Comparison of ENCODE assay signal across 15 cellular contexts in the genomic region with DNA sequence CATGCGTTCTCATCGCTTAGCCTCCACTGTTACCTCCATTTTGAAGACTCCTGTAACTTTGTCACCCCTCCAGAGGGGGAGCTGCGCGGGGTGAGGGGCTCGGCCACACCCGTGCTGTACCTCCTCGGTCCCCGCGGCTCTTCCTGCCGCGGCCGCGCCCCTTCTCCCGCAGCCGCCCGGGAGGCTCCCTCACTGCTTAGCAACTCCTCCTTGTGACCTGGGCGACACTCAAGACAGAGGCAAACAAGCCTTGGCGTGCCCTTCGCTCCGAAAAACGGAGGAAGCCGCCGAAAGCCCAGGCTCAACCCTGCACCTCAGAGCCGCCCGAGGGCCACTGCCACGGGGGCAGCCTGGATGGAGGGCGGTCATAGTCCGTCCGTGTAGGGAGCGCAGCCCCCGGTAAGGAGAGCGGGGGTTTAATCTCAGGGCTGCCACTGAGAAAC.
DNase-seq lines count a peak whose midpoint lies in the region; ATAC-seq and TF ChIP-seq lines count a peak whose summit lies in the region.
"Had no signal": no experiment of that assay in that cellular context is flagged by ENCODE, and none has a peak within 500 bp of the region (broad histone marks: within the 10 kb centered on the region; RNA-seq: fewer than 3 reads in every experiment).

No MANE protein-coding gene starts in this region.

- no peak overlapping the region for H2BK12ac ChIP-seq in mesenchymal stem cell (ENCODE audit: low read length in 2 of 2)

- H3K27ac ChIP-seq in epithelial cell of prostate (peak overlapping the region; percentile 45), mesenchymal stem cell (ENCODE audit: low read length, poor library complexity, severe bottlenecking) (no peak overlapping the region), suprapubic skin (peak overlapping the region; percentile 29)
- H3K27ac ChIP-seq: psoas muscle, SJCRH30, vagina had no signal

- H3K23ac ChIP-seq in mesenchymal stem cell (ENCODE audit: low read length in 2 of 2), result no peak overlapping the region

- H3K18ac ChIP-seq in mesenchymal stem cell (ENCODE audit: low read depth in 1 of 2, low read length in 2 of 2), result peak overlapping the region; percentile 41 to 72

- no peaks in the 10 kb centered on the region for H3K79me1 ChIP-seq in mesenchymal stem cell (replicated peaks; ENCODE audit: low read length, poor library complexity, severe bottlenecking)

- H3K4me3 Mint-ChIP-seq in activated naive CD4-positive, alpha-beta T cell treated with anti-CD3 and anti-CD28 coated beads, Interleukin-2, amount 50 U/mL, for 24 hours, result no peak overlapping the region

- peak overlapping the region; percentile 15 for H2AFZ ChIP-seq in mesenchymal stem cell (ENCODE audit: low read depth, low read length)

- H3K4me1 ChIP-seq in mesenchymal stem cell (ENCODE audit: control insufficient read depth, insufficient read depth, low read depth, low read length) (peaks cover 4% of the 10 kb centered on the region), suprapubic skin (peaks cover 29% of the 10 kb centered on the region)
- H3K4me1 ChIP-seq: psoas muscle had no signal

- no peaks in the 10 kb centered on the region for H3K36me3 Mint-ChIP-seq in activated naive CD4-positive, alpha-beta T cell treated with anti-CD3 and anti-CD28 coated beads, Interleukin-2, amount 50 U/mL, for 24 hours

- TF ChIP-seq CTCF in suprapubic skin (IDR thresholded peaks at IDR 0.05), result no peak

- H3K4ac ChIP-seq in mesenchymal stem cell (ENCODE audit: low read depth in 1 of 2, low read length in 2 of 2), result peak overlapping the region in 1 of 2 experiments; percentile 40

- no peak overlapping the region for H2BK5ac ChIP-seq in mesenchymal stem cell (ENCODE audit: low read depth, low read length, poor library complexity, severe bottlenecking)

- H3K27me3 ChIP-seq in mesenchymal stem cell (ENCODE audit: control insufficient read depth in 1 of 2, insufficient read depth in 1 of 2, low read length in 2 of 2), result peaks cover 0 to 8% of the 10 kb centered on the region in 2 experiments
- H3K27me3 ChIP-seq in suprapubic skin, result no peaks in the 10 kb centered on the region
- H3K27me3 ChIP-seq: SJCRH30, vagina had no signal

- H3K9ac ChIP-seq in mesenchymal stem cell (ENCODE audit: low read length), result no peak overlapping the region

- H3K4me3 ChIP-seq in mesenchymal stem cell (ENCODE audit: insufficient read depth in 1 of 2, low read depth in 1 of 2, low read length in 2 of 2) (no peak overlapping the region), suprapubic skin (peak overlapping the region; percentile 33)
- H3K4me3 ChIP-seq: psoas muscle, SJCRH30, vagina had no signal

- no peak overlapping the region for H4K91ac ChIP-seq in mesenchymal stem cell (ENCODE audit: low read length)

- no peak overlapping the region for H3K14ac ChIP-seq in mesenchymal stem cell (ENCODE audit: low read length in 2 of 2)

- H3K4me1 Mint-ChIP-seq in activated naive CD4-positive, alpha-beta T cell treated with anti-CD3 and anti-CD28 coated beads, Interleukin-2, amount 50 U/mL, for 24 hours, result peaks cover 52% of the 10 kb centered on the region

- no peak for ATAC-seq in GM18520 (IDR thresholded peaks at IDR 0.05; ENCODE audit: unreplicated experiment)

- H3K4me2 ChIP-seq in mesenchymal stem cell (ENCODE audit: low read length, poor library complexity, severe bottlenecking), result no peak overlapping the region

- no peak overlapping the region for H2AK5ac ChIP-seq in mesenchymal stem cell (ENCODE audit: low read length, severe bottlenecking)

- peak overlapping the region; percentile 23 for H3K27ac Mint-ChIP-seq in activated naive CD4-positive, alpha-beta T cell treated with anti-CD3 and anti-CD28 coated beads, Interleukin-2, amount 50 U/mL, for 24 hours

- DNase-seq in activated naive CD4-positive, alpha-beta T cell treated with Interleukin-2 at 50 U/mL for 16 hours, result no peak
- DNase-seq in epithelial cell of prostate (ENCODE audit: low read depth, low spot score) (no peak), mesenchymal stem cell (no peak), suprapubic skin (ENCODE audit: low spot score in 2 of 2) (no peak), COR-L47 (lab: John Stamatoyannopoulos, UW) (no peak)
- DNase-seq in activated CD4-positive, CD25-positive, alpha-beta regulatory T cell treated with anti-CD3 and anti-CD28 coated beads, Interleukin-2, amount 50 U/mL, for 72 hours, result no peak
- DNase-seq: aorta; MM.1S; psoas muscle; SJCRH30; stimulated activated CD4-positive, alpha-beta T cell treated with anti-CD3 and anti-CD28 coated beads, Interleukin-1b, Interleukin-23, amount 100 ng/mL, for 48 hours; T-helper 9 cell had no signal

- no peaks in the 10 kb centered on the region for H3K9me3 Mint-ChIP-seq in activated naive CD4-positive, alpha-beta T cell treated with anti-CD3 and anti-CD28 coated beads, Interleukin-2, amount 50 U/mL, for 24 hours

- 33% methylated on average over 32 of the region's 32 CpGs for WGBS in mesenchymal stem cell
- WGBS in suprapubic skin, result 38% methylated on average over 14 of the region's 32 CpGs

- TF ChIP-seq POLR2A in suprapubic skin (IDR thresholded peaks at IDR 0.05), result no peak

- no peak overlapping the region for H2BK120ac ChIP-seq in mesenchymal stem cell (ENCODE audit: low read depth, low read length)

- peak overlapping the region; percentile 10 for H4K8ac ChIP-seq in mesenchymal stem cell (ENCODE audit: low read length)

- no peak for TF ChIP-seq EP300 in suprapubic skin (IDR thresholded peaks at IDR 0.05)

- peak overlapping the region; percentile 80 for H2BK15ac ChIP-seq in mesenchymal stem cell (ENCODE audit: low read depth, poor library complexity, severe bottlenecking)

- no peaks in the 10 kb centered on the region for H3K27me3 Mint-ChIP-seq in activated naive CD4-positive, alpha-beta T cell treated with anti-CD3 and anti-CD28 coated beads, Interleukin-2, amount 50 U/mL, for 24 hours

- H3K36me3 ChIP-seq in mesenchymal stem cell (ENCODE audit: control insufficient read depth in 1 of 2, insufficient read depth in 2 of 2, low read depth in 1 of 2, low read length in 2 of 2), result no peaks in the 10 kb centered on the region
- H3K36me3 ChIP-seq in suprapubic skin, result no peaks in the 10 kb centered on the region
- H3K36me3 ChIP-seq: SJCRH30, vagina had no signal

- H3K9me3 ChIP-seq in mesenchymal stem cell (ENCODE audit: control insufficient read depth, low read length) (no peaks in the 10 kb centered on the region), suprapubic skin (no peaks in the 10 kb centered on the region)
- H3K9me3 ChIP-seq: psoas muscle, vagina had no signal
